In the genomic region with DNA sequence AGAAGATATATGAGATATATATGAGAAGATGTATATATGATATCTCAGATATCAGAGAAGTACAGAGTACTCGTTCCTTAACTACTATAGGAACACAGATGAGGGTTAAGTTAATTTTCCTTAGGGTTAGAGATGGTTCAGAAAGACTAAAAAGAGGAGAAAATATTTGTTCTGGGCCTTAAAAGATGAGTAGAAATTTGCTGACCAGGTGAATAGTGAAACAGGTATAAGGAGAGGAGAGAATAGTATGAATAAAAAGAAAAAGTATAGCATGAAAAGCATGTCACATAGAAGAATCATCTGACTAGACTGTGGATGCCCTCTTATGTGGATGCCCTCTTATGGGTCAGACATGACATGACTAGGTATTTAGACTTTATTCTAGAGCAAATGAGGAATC, we compare ENCODE assay signal across 11 cellular contexts. TPM values are rescaled to one million over a fixed set of nuclear protein-coding genes. Genes with fewer than 3 reads are reported as not detected.
"Had no signal": no experiment of that assay in that cellular context is flagged by ENCODE, and none has a peak within 500 bp of the region (broad histone marks: within the 10 kb centered on the region; RNA-seq: fewer than 3 reads in every experiment).

No MANE protein-coding gene starts in this region.

- H3K9ac ChIP-seq: GM23248 had no signal

- H3K9me3 ChIP-seq: HAP-1 had no signal

- H3K4me3 ChIP-seq: GM23248, GM23338, HAP-1 had no signal

- H3K9me3 Mint-ChIP-seq: H9, HFFc6 had no signal

- H3K4me1 ChIP-seq: HAP-1 had no signal

- H3K4me2 ChIP-seq: GM23338 had no signal

- H3K36me3 ChIP-seq: HAP-1 had no signal

- H3K4me3 Mint-ChIP-seq: GM23338, H9, HFFc6 had no signal

- H3K27ac Mint-ChIP-seq: GM23338, H9, HFFc6 had no signal

- H3K4me1 Mint-ChIP-seq: GM23338 had no signal

- DNase-seq: GM23248, GOT3, H7, H9, HCEC 1CT, HFFc6 had no signal

- H3K27ac ChIP-seq: GM23248 had no signal

- ATAC-seq: GM23338, HCT116 had no signal

- H2AFZ ChIP-seq: GM23248, GM23338 had no signal

- FAIRE-seq: H1, H54 had no signal

RNA-seq across cellular contexts. Expression of gene RAB39A, which starts 6.3 kb away (rescaled TPM):
- total RNA-seq: GM23248, HFFc6 had no signal
- polyA plus RNA-seq: GM23248 had no signal
